Comparison of ENCODE assay signal across 10 cellular contexts in the genomic region with DNA sequence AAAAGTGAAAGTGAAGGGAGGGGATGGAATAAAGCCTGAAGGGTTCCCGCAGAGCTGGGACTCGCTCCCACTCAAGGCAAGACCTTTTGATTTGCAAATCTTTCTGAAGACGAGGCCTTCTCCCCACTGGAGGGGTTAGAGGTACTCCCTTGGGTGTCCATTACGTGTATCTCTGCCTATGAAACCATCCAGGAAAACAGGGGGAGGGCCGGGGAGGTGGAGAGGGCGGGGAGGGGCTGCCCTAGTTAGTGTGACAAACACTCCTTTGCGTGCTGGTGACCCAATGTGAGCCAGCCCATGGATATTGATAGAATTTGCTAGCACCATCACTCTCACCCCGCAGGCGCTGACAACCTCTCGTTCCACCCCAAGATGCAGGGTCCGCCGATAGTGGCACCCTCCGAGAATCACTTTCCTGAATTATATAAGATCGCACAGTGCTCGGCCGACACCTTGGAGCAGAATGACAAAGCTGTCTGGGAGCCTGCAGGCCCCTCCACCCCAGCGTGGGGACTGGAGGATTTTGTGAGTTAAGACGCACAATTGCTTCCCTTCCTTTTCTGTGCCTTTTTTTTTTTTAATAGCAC.
A peak's percentile ranks its signal among the peaks of the same experiment; 100 is the strongest.
DNase-seq lines count a peak whose midpoint lies in the region; ATAC-seq and TF ChIP-seq lines count a peak whose summit lies in the region.
"Had no signal": no experiment of that assay in that cellular context is flagged by ENCODE, and none has a peak within 500 bp of the region (broad histone marks: within the 10 kb centered on the region; RNA-seq: fewer than 3 reads in every experiment).

No MANE protein-coding gene starts in this region.

- H3K4me3 Mint-ChIP-seq in dendritic cell treated with granulocyte-macrophage colony-stimulating factor and Interleukin-4, amounts not matched to agents 40 ng/mL and 50 ng/mL, for 4 days: peak overlapping the region; percentile 74
- H3K4me3 Mint-ChIP-seq in natural killer cell treated with Interleukin-12 subunit alpha and Interleukin-12 subunit beta and Interleukin-15 and Interleukin-18, amount 100 ng/mL, for 72 hours: peak overlapping the region; percentile 61

- no peak for ATAC-seq in natural killer cell treated with Interleukin-12 subunit alpha and Interleukin-12 subunit beta and Interleukin-15 and Interleukin-18, amount 100 ng/mL, for 72 hours
- ATAC-seq in GM21576 (IDR thresholded peaks at IDR 0.05; ENCODE audit: unreplicated experiment): no peak
- no peak for ATAC-seq in GM18520 (IDR thresholded peaks at IDR 0.05; ENCODE audit: unreplicated experiment)

- peaks cover 37% of the 10 kb centered on the region for H3K27me3 Mint-ChIP-seq in dendritic cell treated with granulocyte-macrophage colony-stimulating factor and Interleukin-4, amounts not matched to agents 40 ng/mL and 50 ng/mL, for 4 days
- peaks cover 0 to 17% of the 10 kb centered on the region in 2 donors for H3K27me3 Mint-ChIP-seq in natural killer cell treated with Interleukin-12 subunit alpha and Interleukin-12 subunit beta and Interleukin-15 and Interleukin-18, amount 100 ng/mL, for 72 hours

- POLR2A ChIA-PET in RWPE1 (lab: Yijun Ruan, JAX; ENCODE audit: low non-redundant PET): no interaction called here

- peak; percentile 12 for DNase-seq in stimulated activated CD4-positive, alpha-beta T cell treated with anti-CD3 and anti-CD28 coated beads, Interleukin-15, amount 100 ng/mL, for 24 hours
- DNase-seq in stimulated activated CD4-positive, alpha-beta T cell treated with anti-CD3 and anti-CD28 coated beads, Interleukin-12 subunit alpha, Interleukin-12 subunit beta, amount 100 ng/mL, for 4 hours: no peak
- DNase-seq in natural killer cell treated with Interleukin-12 subunit alpha and Interleukin-12 subunit beta and Interleukin-15 and Interleukin-18, amount 100 ng/mL, for 72 hours (ENCODE audit: low spot score): no peak
- DNase-seq in RWPE1 (ENCODE audit: low spot score): no peak
- no peak for DNase-seq in NCI-H2081 (lab: John Stamatoyannopoulos, UW)
- DNase-seq: foreskin keratinocyte, NCI-H2171 treated with DMSO at 0.1 percent for 48 hours had no signal

- no peaks in the 10 kb centered on the region for H3K36me3 Mint-ChIP-seq in dendritic cell treated with granulocyte-macrophage colony-stimulating factor and Interleukin-4, amounts not matched to agents 40 ng/mL and 50 ng/mL, for 4 days (ENCODE audit: low read depth)
- H3K36me3 Mint-ChIP-seq in natural killer cell treated with Interleukin-12 subunit alpha and Interleukin-12 subunit beta and Interleukin-15 and Interleukin-18, amount 100 ng/mL, for 72 hours: no peaks in the 10 kb centered on the region

- TF ChIP-seq CTCF in RWPE1 (conservative IDR thresholded peaks at IDR 0.05; ENCODE audit: low read depth): no peak

- H3K9me3 Mint-ChIP-seq in dendritic cell treated with granulocyte-macrophage colony-stimulating factor and Interleukin-4, amounts not matched to agents 40 ng/mL and 50 ng/mL, for 4 days: no peaks in the 10 kb centered on the region
- H3K9me3 Mint-ChIP-seq in natural killer cell treated with Interleukin-12 subunit alpha and Interleukin-12 subunit beta and Interleukin-15 and Interleukin-18, amount 100 ng/mL, for 72 hours: no peaks in the 10 kb centered on the region

- peak overlapping the region; percentile 20 for H3K27ac Mint-ChIP-seq in dendritic cell treated with granulocyte-macrophage colony-stimulating factor and Interleukin-4, amounts not matched to agents 40 ng/mL and 50 ng/mL, for 4 days
- H3K27ac Mint-ChIP-seq in natural killer cell treated with Interleukin-12 subunit alpha and Interleukin-12 subunit beta and Interleukin-15 and Interleukin-18, amount 100 ng/mL, for 72 hours: no peak overlapping the region

- peaks cover 29% of the 10 kb centered on the region for H3K4me1 Mint-ChIP-seq in dendritic cell treated with granulocyte-macrophage colony-stimulating factor and Interleukin-4, amounts not matched to agents 40 ng/mL and 50 ng/mL, for 4 days (ENCODE audit: low read depth)
- peaks cover 0 to 8% of the 10 kb centered on the region in 2 donors for H3K4me1 Mint-ChIP-seq in natural killer cell treated with Interleukin-12 subunit alpha and Interleukin-12 subunit beta and Interleukin-15 and Interleukin-18, amount 100 ng/mL, for 72 hours (ENCODE audit: low read depth in 2 of 2)

- intact Hi-C loops in dendritic cell treated with granulocyte-macrophage colony-stimulating factor and Interleukin-4, amounts not matched to agents 40 ng/mL and 50 ng/mL, for 4 days (cut with micrococcal nuclease): no loop called here

- CTCF ChIA-PET in RWPE1 (lab: Yijun Ruan, JAX): no interaction called here

- no peak overlapping the region for H3K27ac ChIP-seq in RWPE1
- H3K27ac ChIP-seq: foreskin keratinocyte had no signal
